Comparison of ENCODE assay signal across 18 cellular contexts in the genomic region with DNA sequence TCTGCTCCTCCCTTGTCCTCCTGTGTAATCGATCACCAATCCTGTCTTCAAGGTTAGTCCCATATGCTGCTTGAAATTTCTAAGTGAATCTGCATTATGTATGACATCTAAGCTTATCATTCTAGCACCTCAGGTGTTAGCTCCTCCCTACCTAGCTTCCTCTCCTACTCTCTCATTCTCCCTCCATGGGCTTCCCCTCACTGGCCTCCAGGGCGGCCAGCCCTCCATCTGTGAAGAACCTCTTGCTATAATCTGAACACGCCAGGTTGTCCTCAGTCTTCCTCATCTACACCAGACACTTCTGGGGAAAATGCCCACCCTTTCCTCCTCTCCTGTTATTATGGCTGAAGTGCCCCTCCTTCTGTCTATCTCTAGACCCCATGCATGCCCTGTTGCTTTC.
DNase-seq lines count a peak whose midpoint lies in the region; ATAC-seq, FAIRE-seq and TF ChIP-seq lines count a peak whose summit lies in the region.
"Had no signal": no experiment of that assay in that cellular context is flagged by ENCODE, and none has a peak within 500 bp of the region (broad histone marks: within the 10 kb centered on the region; RNA-seq: fewer than 3 reads in every experiment).

No MANE protein-coding gene starts in this region.

- H3K9ac ChIP-seq in mesendoderm (ENCODE audit: low read length): no peak overlapping the region

- peaks cover 29% of the 10 kb centered on the region for H3K4me1 Mint-ChIP-seq in WTC11
- H3K4me1 Mint-ChIP-seq in dendritic cell treated with granulocyte-macrophage colony-stimulating factor and Interleukin-4, amounts not matched to agents 40 ng/mL and 50 ng/mL, for 4 days (ENCODE audit: low read depth): peaks cover 33% of the 10 kb centered on the region
- H3K4me1 Mint-ChIP-seq: CD4-positive, alpha-beta memory T cell had no signal

- no peak overlapping the region for H2AK5ac ChIP-seq in mesendoderm (ENCODE audit: low read length)

- no peak for TF ChIP-seq CTCF in WTC11 (IDR thresholded peaks at IDR 0.05)
- no peak for TF ChIP-seq CTCF in pancreas (IDR thresholded peaks at IDR 0.05)

- H3K4me1 ChIP-seq in mesendoderm (ENCODE audit: control insufficient read depth, low read depth, low read length): no peaks in the 10 kb centered on the region
- no peaks in the 10 kb centered on the region for H3K4me1 ChIP-seq in pancreas

- H3K4me3 Mint-ChIP-seq in WTC11: no peak overlapping the region
- no peak overlapping the region for H3K4me3 Mint-ChIP-seq in dendritic cell treated with granulocyte-macrophage colony-stimulating factor and Interleukin-4, amounts not matched to agents 40 ng/mL and 50 ng/mL, for 4 days
- H3K4me3 Mint-ChIP-seq: CD4-positive, alpha-beta memory T cell; GM23338; H9 had no signal

- no peak overlapping the region for H4K5ac ChIP-seq in mesendoderm (ENCODE audit: low read length)

- no peaks in the 10 kb centered on the region for H3K9me3 ChIP-seq in pancreas

- DNase-seq in WTC11 (ENCODE audit: low spot score) (no peak), mesendoderm (peak; percentile 27), pancreas (no peak), NOMO-1 treated with dmso at 0.1 percent for 144 hours (lab: John Stamatoyannopoulos, UW; ENCODE audit: unreplicated experiment) (no peak)
- DNase-seq: C1 segment of cervical spinal cord; Calu3; CD4-positive, alpha-beta memory T cell; COR-L47; DMS79; EL; GDM1; H9 had no signal

- no CpG with 5 or more reads among the region's 3 CpGs for WGBS in mesendoderm (ENCODE audit: extremely low coverage, insufficient coverage, low lambda C conversion rate)
- 71 to 77% methylated on average over 3 of the region's 3 CpGs for WGBS in pancreas, 2 donors

- H3K4me3 ChIP-seq in mesendoderm (ENCODE audit: low read length) (no peak overlapping the region), pancreas (no peak overlapping the region)
- H3K4me3 ChIP-seq: GM12878, GM23338 had no signal

- peaks cover 46% of the 10 kb centered on the region for H3K9me3 Mint-ChIP-seq in WTC11
- H3K9me3 Mint-ChIP-seq in dendritic cell treated with granulocyte-macrophage colony-stimulating factor and Interleukin-4, amounts not matched to agents 40 ng/mL and 50 ng/mL, for 4 days: peaks cover 16% of the 10 kb centered on the region

- H3K36me3 Mint-ChIP-seq in WTC11: peaks cover 18% of the 10 kb centered on the region
- H3K36me3 Mint-ChIP-seq in dendritic cell treated with granulocyte-macrophage colony-stimulating factor and Interleukin-4, amounts not matched to agents 40 ng/mL and 50 ng/mL, for 4 days (ENCODE audit: low read depth): peaks cover 33% of the 10 kb centered on the region
- H3K36me3 Mint-ChIP-seq: CD4-positive, alpha-beta memory T cell had no signal

- H2BK120ac ChIP-seq in mesendoderm (ENCODE audit: low read depth, low read length): no peak overlapping the region

- H3K18ac ChIP-seq in mesendoderm (ENCODE audit: low read length): no peak overlapping the region

- ATAC-seq in WTC11 (peak; percentile 59; the same call in 1 of the 2 replicates), pancreas (no peak), GM19397 (IDR thresholded peaks at IDR 0.05; ENCODE audit: unreplicated experiment) (no peak)
- ATAC-seq: GM12878, GM23338, HCT116 had no signal

- no peak overlapping the region for H3K27ac Mint-ChIP-seq in WTC11
- peak overlapping the region; percentile 56 for H3K27ac Mint-ChIP-seq in dendritic cell treated with granulocyte-macrophage colony-stimulating factor and Interleukin-4, amounts not matched to agents 40 ng/mL and 50 ng/mL, for 4 days
- H3K27ac Mint-ChIP-seq: CD4-positive, alpha-beta memory T cell; GM23338 had no signal

- intact Hi-C loops in dendritic cell treated with granulocyte-macrophage colony-stimulating factor and Interleukin-4, amounts not matched to agents 40 ng/mL and 50 ng/mL, for 4 days (cut with micrococcal nuclease): no loop called here
- intact Hi-C loops in pancreas (cut with DNase I): no loop called here

- no peak overlapping the region for H3K27ac ChIP-seq in mesendoderm (ENCODE audit: low read depth, low read length)
- H3K27ac ChIP-seq in pancreas: no peak overlapping the region

- POLR2A ChIA-PET in WTC11 (lab: Charles Lee): no interaction called here

- H3K27me3 Mint-ChIP-seq in WTC11 (ENCODE audit: low read depth): peaks cover 26% of the 10 kb centered on the region
- peaks cover 4% of the 10 kb centered on the region for H3K27me3 Mint-ChIP-seq in dendritic cell treated with granulocyte-macrophage colony-stimulating factor and Interleukin-4, amounts not matched to agents 40 ng/mL and 50 ng/mL, for 4 days
- H3K27me3 Mint-ChIP-seq: CD4-positive, alpha-beta memory T cell had no signal

- H3K79me1 ChIP-seq in mesendoderm (ENCODE audit: low read length): no peaks in the 10 kb centered on the region

- no peak overlapping the region for H3K23ac ChIP-seq in mesendoderm (ENCODE audit: low read length)

- H2BK5ac ChIP-seq in mesendoderm (ENCODE audit: low read length): no peak overlapping the region

- H3K4me2 ChIP-seq in mesendoderm (ENCODE audit: low read length): no peak overlapping the region
- H3K4me2 ChIP-seq: GM23338 had no signal

- no peak overlapping the region for H2BK15ac ChIP-seq in mesendoderm (replicated peaks; ENCODE audit: low read depth)

- H3K27me3 ChIP-seq in mesendoderm (ENCODE audit: insufficient read depth, low read length, poor library complexity) (no peaks in the 10 kb centered on the region), pancreas (no peaks in the 10 kb centered on the region)

- no peak overlapping the region for H3K56ac ChIP-seq in mesendoderm (ENCODE audit: low read length)

- no peak for FAIRE-seq in pancreas (lab: Jason Lieb, UNC)
- FAIRE-seq: GM12878, GM19239 had no signal

- no peak overlapping the region for H3K4ac ChIP-seq in mesendoderm (ENCODE audit: low read depth, low read length)

- CTCF ChIA-PET in WTC11 (lab: Charles Lee): interaction anchor here (0.5 kb wide), 1 partner anchor 29 kb away, joined by 5 read pairs; no protein-coding TSS in a partner anchor

- H3K79me2 ChIP-seq in mesendoderm (ENCODE audit: control insufficient read depth, insufficient read depth, low read length): no peaks in the 10 kb centered on the region

- H4K8ac ChIP-seq in mesendoderm (ENCODE audit: low read depth, low read length): no peak overlapping the region

- no peaks in the 10 kb centered on the region for H3K36me3 ChIP-seq in mesendoderm (ENCODE audit: control insufficient read depth, insufficient read depth, low read length)
- H3K36me3 ChIP-seq in pancreas: no peaks in the 10 kb centered on the region

TF ChIP-seq in WTC11, 78 proteins besides CTCF, POLR2A, EP300 and RAD21 (continues in another document):
- TF ChIP-seq AFF4 (CRISPR knock-in tag; IDR thresholded peaks at IDR 0.05; ENCODE audit: borderline replicate concordance): no peak
- TF ChIP-seq, protein P1, sequence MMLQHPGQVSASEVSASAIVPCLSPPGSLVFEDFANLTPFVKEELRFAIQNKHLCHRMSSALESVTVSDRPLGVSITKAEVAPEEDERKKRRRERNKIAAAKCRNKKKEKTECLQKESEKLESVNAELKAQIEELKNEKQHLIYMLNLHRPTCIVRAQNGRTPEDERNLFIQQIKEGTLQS (CRISPR knock-in tag; conservative IDR thresholded peaks at IDR 0.05): no peak
- no peak for TF ChIP-seq CBFB (CRISPR knock-in tag; IDR thresholded peaks at IDR 0.05; ENCODE audit: low read depth)
- TF ChIP-seq IRF2 (CRISPR knock-in tag; IDR thresholded peaks at IDR 0.05; ENCODE audit: borderline replicate concordance, low read depth): no peak
- no peak for TF ChIP-seq GTF2I (CRISPR knock-in tag; conservative IDR thresholded peaks at IDR 0.05)
- no peak for TF ChIP-seq E2F1 (CRISPR knock-in tag; IDR thresholded peaks at IDR 0.05)
- no peak for TF ChIP-seq ATF1 (CRISPR knock-in tag; IDR thresholded peaks at IDR 0.05)
- TF ChIP-seq ZNF263 (CRISPR knock-in tag; IDR thresholded peaks at IDR 0.05; ENCODE audit: low read depth): no peak
